17 cellular contexts compared by ENCODE assay signal in the genomic region with DNA sequence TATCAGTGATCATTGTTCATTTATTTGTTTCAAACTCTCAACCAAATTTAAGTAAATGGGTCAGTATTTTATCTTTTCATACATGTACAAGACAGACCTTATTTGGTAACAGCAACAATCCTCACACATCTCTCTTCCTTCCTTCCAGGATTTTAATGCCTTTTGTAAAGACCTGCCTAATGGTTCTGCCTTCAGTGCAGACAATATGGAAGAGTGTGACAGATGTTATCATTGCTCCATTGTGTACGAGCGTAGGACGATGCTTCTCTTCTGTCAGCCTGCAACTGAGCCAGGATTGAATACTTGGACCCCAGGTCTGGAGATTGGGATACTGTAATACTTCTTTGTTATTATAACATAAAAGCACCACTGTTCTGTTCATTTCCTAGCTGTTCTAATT. TPM values are rescaled to one million over a fixed set of nuclear protein-coding genes. Genes with fewer than 3 reads are reported as not detected.
"Had no signal": no experiment of that assay in that cellular context is flagged by ENCODE, and none has a peak within 500 bp of the region (broad histone marks: within the 10 kb centered on the region; RNA-seq: fewer than 3 reads in every experiment).

No MANE protein-coding gene starts in this region.

- H2AFZ ChIP-seq: neural progenitor cell had no signal

- H3K4me2 ChIP-seq: neural progenitor cell had no signal

- H3K9ac ChIP-seq: neural progenitor cell had no signal

- ATAC-seq: activated naive CD8-positive, alpha-beta T cell treated with anti-CD3 and anti-CD28 coated beads, Interleukin-2, amount 50 U/mL, for 24 hours; left cardiac atrium; psoas muscle had no signal

- DNase-seq: activated CD4-positive, CD25-positive, alpha-beta regulatory T cell treated with anti-CD3 and anti-CD28 coated beads, Interleukin-2, amount 50 U/mL, for 72 hours; activated naive CD4-positive, alpha-beta T cell treated with Interleukin-2 at 50 U/mL for 16 hours; activated naive CD8-positive, alpha-beta T cell treated with anti-CD3 and anti-CD28 coated beads, Interleukin-2, amount 50 U/mL, for 24 hours; aorta; erythroblast; immature natural killer cell; left cardiac atrium; naive B cell; psoas muscle; stimulated activated CD4-positive, alpha-beta T cell treated with anti-CD3 and anti-CD28 coated beads, Interleukin-12 subunit alpha, Interleukin-12 subunit beta, amount 100 ng/mL, for 4 hours; stimulated activated CD4-positive, alpha-beta T cell treated with anti-CD3 and anti-CD28 coated beads, Interleukin-2, amount 100 ng/mL, for 24 hours; T-helper 1 cell; T1000; thyroid gland; uterus had no signal

- H3K27ac ChIP-seq: neural progenitor cell, psoas muscle, thyroid gland had no signal

- H3K36me3 ChIP-seq: neural progenitor cell, thyroid gland, uterus had no signal

- H3K27me3 ChIP-seq: thyroid gland, uterus had no signal

- H3K9me3 ChIP-seq: psoas muscle, thyroid gland, uterus had no signal

- H3K4me3 ChIP-seq: lung, neural progenitor cell, thyroid gland, uterus had no signal

- H3K4me1 ChIP-seq: psoas muscle, uterus had no signal

RNA-seq across cellular contexts. Expression of a gene that starts 6.3 kb away (rescaled TPM):
- polyA plus RNA-seq: immature natural killer cell had no signal
